Comparison of ENCODE assay signal across 27 cellular contexts in the genomic region with DNA sequence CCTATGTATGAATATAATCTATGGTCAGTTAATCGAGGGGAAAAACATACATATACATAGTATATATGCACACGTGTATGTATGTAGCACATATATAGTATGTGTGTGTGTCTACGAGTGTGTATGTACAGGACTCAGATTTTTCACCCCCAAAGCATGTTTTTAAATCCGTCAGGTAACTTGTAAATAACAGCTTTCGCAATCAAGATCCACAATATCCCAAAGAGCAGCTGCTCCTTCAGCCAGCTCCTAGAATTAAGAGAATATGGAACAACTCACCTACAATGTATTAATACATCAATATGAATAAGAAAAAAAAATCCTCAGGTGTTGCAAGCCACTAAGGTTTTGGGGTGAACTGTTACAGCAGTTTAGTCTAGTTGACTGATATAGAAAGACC. TPM values are rescaled to one million over a fixed set of nuclear protein-coding genes. Genes with fewer than 3 reads are reported as not detected.
A peak's percentile ranks its signal among the peaks of the same experiment; 100 is the strongest.
DNase-seq lines count a peak whose midpoint lies in the region; ATAC-seq and TF ChIP-seq lines count a peak whose summit lies in the region.
"Had no signal": no experiment of that assay in that cellular context is flagged by ENCODE, and none has a peak within 500 bp of the region (broad histone marks: within the 10 kb centered on the region; RNA-seq: fewer than 3 reads in every experiment).

No MANE protein-coding gene starts in this region.

- peaks cover 79% of the 10 kb centered on the region for H3K36me3 Mint-ChIP-seq in CD4-positive, alpha-beta T cell (ENCODE audit: low read depth)
- H3K36me3 Mint-ChIP-seq in activated CD8-positive, alpha-beta T cell treated with anti-CD3 and anti-CD28 coated beads, Interleukin-2, amount 10 ng/mL, durations not matched to agents 7 days and 5 days (ENCODE audit: low read depth), result peaks cover 86% of the 10 kb centered on the region
- peaks cover 25 to 80% (median 36%) of the 10 kb centered on the region in 3 donors for H3K36me3 Mint-ChIP-seq in naive thymus-derived CD8-positive, alpha-beta T cell

- POLR2A ChIA-PET in CD4-positive, alpha-beta T cell (lab: Charles Lee), result interaction anchor here (0.8 to 9.9 kb wide), 7 partner anchors 10 to 66 kb away, joined by 3 to 245 read pairs (median 10); a partner anchor contains a TSS
- POLR2A ChIA-PET in activated CD8-positive, alpha-beta T cell treated with anti-CD3 and anti-CD28 coated beads, Interleukin-2, amount 10 ng/mL, durations not matched to agents 7 days and 5 days (lab: Charles Lee), result interaction anchor here (4.9 to 7.7 kb wide), 2 partner anchors 12 to 31 kb away, joined by 37 to 73 read pairs; a partner anchor contains a TSS
- POLR2A ChIA-PET in naive thymus-derived CD8-positive, alpha-beta T cell (lab: Charles Lee), result interaction anchor here (1.1 to 17.4 kb wide), 7 partner anchors 10 to 65 kb away, joined by 3 to 437 read pairs (median 48); a partner anchor contains a TSS

- peak overlapping the region; percentile 43 for H3K4me3 Mint-ChIP-seq in CD4-positive, alpha-beta T cell
- peak overlapping the region; percentile 0 for H3K4me3 Mint-ChIP-seq in activated CD8-positive, alpha-beta T cell treated with anti-CD3 and anti-CD28 coated beads, Interleukin-2, amount 10 ng/mL, durations not matched to agents 7 days and 5 days
- peak overlapping the region; percentile 26 to 100 (median 52) for H3K4me3 Mint-ChIP-seq in naive thymus-derived CD8-positive, alpha-beta T cell

- H3K4me2 ChIP-seq in BLaER1, result peak overlapping the region; percentile 97

- CTCF ChIA-PET in CD4-positive, alpha-beta T cell (lab: Charles Lee), result interaction anchor here (1.2 to 7.9 kb wide), 3 partner anchors 10 to 32 kb away, joined by 4 to 68 read pairs (median 7); a partner anchor contains a TSS
- CTCF ChIA-PET in activated CD8-positive, alpha-beta T cell treated with anti-CD3 and anti-CD28 coated beads, Interleukin-2, amount 10 ng/mL, durations not matched to agents 7 days and 5 days (lab: Charles Lee), result interaction anchor here (0.9 to 22.2 kb wide), 8 partner anchors 10 to 168 kb away, joined by 3 to 354 read pairs (median 9); a partner anchor contains a TSS

- no peak for ATAC-seq in CD4-positive, alpha-beta T cell (ENCODE audit: poor library complexity)
- no peak for ATAC-seq in activated CD8-positive, alpha-beta T cell treated with anti-CD3 and anti-CD28 coated beads, Interleukin-2, amount 10 ng/mL, durations not matched to agents 7 days and 5 days
- no peak for ATAC-seq in naive thymus-derived CD8-positive, alpha-beta T cell
- ATAC-seq: esophagus mucosa, left ventricle myocardium superior had no signal

- H3K9ac ChIP-seq in BLaER1, result no peak overlapping the region

- H3K4me1 Mint-ChIP-seq in CD4-positive, alpha-beta T cell (ENCODE audit: low read depth), result peaks cover 79% of the 10 kb centered on the region
- peaks cover 62% of the 10 kb centered on the region for H3K4me1 Mint-ChIP-seq in activated CD8-positive, alpha-beta T cell treated with anti-CD3 and anti-CD28 coated beads, Interleukin-2, amount 10 ng/mL, durations not matched to agents 7 days and 5 days (ENCODE audit: low read depth)
- peaks cover 48 to 81% (median 76%) of the 10 kb centered on the region in 4 donors for H3K4me1 Mint-ChIP-seq in naive thymus-derived CD8-positive, alpha-beta T cell

- no peaks in the 10 kb centered on the region for H3K9me3 Mint-ChIP-seq in CD4-positive, alpha-beta T cell
- H3K9me3 Mint-ChIP-seq in activated CD8-positive, alpha-beta T cell treated with anti-CD3 and anti-CD28 coated beads, Interleukin-2, amount 10 ng/mL, durations not matched to agents 7 days and 5 days (ENCODE audit: insufficient read depth), result peaks cover 3% of the 10 kb centered on the region
- no peaks in the 10 kb centered on the region for H3K9me3 Mint-ChIP-seq in naive thymus-derived CD8-positive, alpha-beta T cell

- peaks cover 12% of the 10 kb centered on the region for H3K9me3 ChIP-seq in BLaER1
- H3K9me3 ChIP-seq in CD4-positive, alpha-beta T cell (ENCODE audit: control insufficient read depth, low read length), result no peaks in the 10 kb centered on the region
- H3K9me3 ChIP-seq: spleen, tibial artery had no signal

- in situ Hi-C loops in KBM-7 (cut with MboI; ENCODE audit: low pct_unique_long_range_greater_than_20kb, low sequenced_read_pairs), result no loop called here

- no peaks in the 10 kb centered on the region for H3K27me3 Mint-ChIP-seq in CD4-positive, alpha-beta T cell
- H3K27me3 Mint-ChIP-seq in activated CD8-positive, alpha-beta T cell treated with anti-CD3 and anti-CD28 coated beads, Interleukin-2, amount 10 ng/mL, durations not matched to agents 7 days and 5 days (ENCODE audit: low read depth), result no peaks in the 10 kb centered on the region
- no peaks in the 10 kb centered on the region for H3K27me3 Mint-ChIP-seq in naive thymus-derived CD8-positive, alpha-beta T cell
- H3K27me3 Mint-ChIP-seq: activated CD4-positive, alpha-beta T cell treated with anti-CD3 and anti-CD28 coated beads, Interleukin-2, amount 10 ng/mL, durations not matched to agents 7 days and 5 days; stimulated activated naive CD8-positive, alpha-beta T cell treated with anti-CD3 and anti-CD28 coated beads, Interleukin-15, amount 100 ng/mL, for 72 hours had no signal

- peak overlapping the region; percentile 97 for H3K27ac Mint-ChIP-seq in CD4-positive, alpha-beta T cell
- H3K27ac Mint-ChIP-seq in activated CD8-positive, alpha-beta T cell treated with anti-CD3 and anti-CD28 coated beads, Interleukin-2, amount 10 ng/mL, durations not matched to agents 7 days and 5 days, result no peak overlapping the region
- peak overlapping the region in 7 of 10 donors; percentile 8 to 97 (median 57) for H3K27ac Mint-ChIP-seq in naive thymus-derived CD8-positive, alpha-beta T cell
- H3K27ac Mint-ChIP-seq: activated CD4-positive, alpha-beta T cell treated with anti-CD3 and anti-CD28 coated beads, Interleukin-2, amount 10 ng/mL, durations not matched to agents 7 days and 5 days; activated naive CD8-positive, alpha-beta T cell treated with anti-CD3 and anti-CD28 coated beads, Interleukin-2, amount 10 ng/mL, durations not matched to agents 7 days and 5 days; mesothelial cell of epicardium had no signal

- intact Hi-C loops in CD4-positive, alpha-beta T cell (cut with DNase I, micrococcal nuclease), result no loop called here

- DNase-seq in CD4-positive, alpha-beta T cell, result no peak
- DNase-seq in activated CD8-positive, alpha-beta T cell treated with anti-CD3 and anti-CD28 coated beads, Interleukin-2, amount 10 ng/mL, durations not matched to agents 7 days and 5 days, result no peak
- no peak for DNase-seq in naive thymus-derived CD8-positive, alpha-beta T cell
- DNase-seq in pons (ENCODE audit: low spot score) (no peak), SK-N-DZ (ENCODE audit: low spot score) (no peak), KBM-7 (no peak)
- DNase-seq in activated CD4-positive, CD25-positive, alpha-beta regulatory T cell treated with anti-CD3 and anti-CD28 coated beads, Interleukin-2, amount 50 U/mL, for 72 hours, result no peak
- DNase-seq: activated CD4-positive, alpha-beta T cell treated with anti-CD3 and anti-CD28 coated beads, Interleukin-2, amount 10 ng/mL, durations not matched to agents 7 days and 5 days; activated naive CD8-positive, alpha-beta T cell treated with anti-CD3 and anti-CD28 coated beads, Interleukin-2, amount 10 ng/mL, durations not matched to agents 7 days and 5 days; DMS79; effector CD8-positive, alpha-beta T cell; foreskin melanocyte; hippocampal formation; left ventricle myocardium superior; NCI-H2029 treated with DMSO at 0.1 percent for 48 hours; NCI-H446; nucleus accumbens; SIG-M5; spleen; stimulated activated CD4-positive, alpha-beta T cell treated with anti-CD3 and anti-CD28 coated beads, Interleukin-4, amount 100 ng/mL, for 24 hours; stimulated activated naive CD8-positive, alpha-beta T cell treated with anti-CD3 and anti-CD28 coated beads, Interleukin-15, amount 100 ng/mL, for 72 hours; tibial artery had no signal

- H3K4me3 ChIP-seq in BLaER1, result no peak overlapping the region
- H3K4me3 ChIP-seq: HAP-1, spleen, tibial artery had no signal

- TF ChIP-seq CTCF in CD4-positive, alpha-beta T cell (IDR thresholded peaks at IDR 0.05), result no peak

- H3K4me1 ChIP-seq in BLaER1, result peaks cover 48% of the 10 kb centered on the region

- peaks cover 62% of the 10 kb centered on the region for H4K20me1 ChIP-seq in BLaER1

- H3K36me3 ChIP-seq in BLaER1, result peaks cover 68% of the 10 kb centered on the region

- H3K27ac ChIP-seq in BLaER1, result no peak overlapping the region
- H3K27ac ChIP-seq in CD4-positive, alpha-beta T cell (ENCODE audit: low read depth, low read length), result no peak overlapping the region
- H3K27ac ChIP-seq: spleen, tibial artery had no signal

- H3K27me3 ChIP-seq in BLaER1, result no peaks in the 10 kb centered on the region
- no peaks in the 10 kb centered on the region for H3K27me3 ChIP-seq in CD4-positive, alpha-beta T cell (ENCODE audit: control insufficient read depth, insufficient read depth, low read length)
- H3K27me3 ChIP-seq: spleen, tibial artery had no signal

RNA-seq across cellular contexts. Expression of a gene that starts 3.5 kb away (rescaled TPM):
- 10 to 100 TPM; 26.6 to 27.0 TPM for total RNA-seq in CD4-positive, alpha-beta T cell
- total RNA-seq in activated CD8-positive, alpha-beta T cell treated with anti-CD3 and anti-CD28 coated beads, Interleukin-2, amount 10 ng/mL, durations not matched to agents 7 days and 5 days, result 10 to 100 TPM; 65.5 to 67.4 TPM
- 100 to 1,000 TPM; 123 to 127 TPM for total RNA-seq in naive thymus-derived CD8-positive, alpha-beta T cell
- 100 to 1,000 TPM; 102 to 124 (median 105) TPM for polyA plus RNA-seq in naive thymus-derived CD8-positive, alpha-beta T cell
- 95.9 and 120 TPM in 2 replicates for polyA plus RNA-seq in SK-N-DZ (2014; cell fraction: cytosol; rRNA removed)
- 59.3 and 63.9 TPM in 2 replicates for polyA plus RNA-seq in SK-N-DZ (2014; cell fraction: nucleus; rRNA removed)

RNA-seq across cellular contexts. Expression of a gene that starts 9.8 kb away (rescaled TPM):
- total RNA-seq in CD4-positive, alpha-beta T cell, result 10 to 100 TPM; 24.6 to 27.6 TPM
- 10 to 100 TPM; 19.6 to 21.5 TPM for total RNA-seq in activated CD8-positive, alpha-beta T cell treated with anti-CD3 and anti-CD28 coated beads, Interleukin-2, amount 10 ng/mL, durations not matched to agents 7 days and 5 days
- 10 to 100 TPM; 38.7 to 40.0 TPM for total RNA-seq in naive thymus-derived CD8-positive, alpha-beta T cell
- polyA plus RNA-seq in naive thymus-derived CD8-positive, alpha-beta T cell, result 10 to 100 TPM; 65.8 to 81.6 (median 75.4) TPM
- polyA plus RNA-seq in SK-N-DZ (2014; cell fraction: cytosol; rRNA removed), result 24.4 and 31.8 TPM in 2 replicates
- polyA plus RNA-seq in SK-N-DZ (2014; cell fraction: nucleus; rRNA removed), result 17.5 and 21.1 TPM in 2 replicates

RNA-seq across cellular contexts. Expression of a gene that starts 12.5 kb away (rescaled TPM):
- total RNA-seq in CD4-positive, alpha-beta T cell, result 1 to 10 TPM in 1 of 2 experiments, under 1 TPM in 1; 0.58 to 2.8 TPM
- 1 to 10 TPM; 8.3 to 8.5 TPM for total RNA-seq in activated CD8-positive, alpha-beta T cell treated with anti-CD3 and anti-CD28 coated beads, Interleukin-2, amount 10 ng/mL, durations not matched to agents 7 days and 5 days
- 1 to 10 TPM in 1 of 2 experiments, under 1 TPM in 1; 0.39 to 3.0 TPM for total RNA-seq in naive thymus-derived CD8-positive, alpha-beta T cell
- 1 to 10 TPM in 1 of 3 donors, not detected in 2; 3.2 TPM for polyA plus RNA-seq in naive thymus-derived CD8-positive, alpha-beta T cell
- polyA plus RNA-seq in SK-N-DZ (2014; cell fraction: cytosol; rRNA removed), result not detected in 2 replicates
- polyA plus RNA-seq in SK-N-DZ (2014; cell fraction: nucleus; rRNA removed), result not detected in 2 replicates
- total RNA-seq: renal cortical epithelial cell had no signal

Comparison
In these comparisons a context has a peak if more than half of its experiments do, and no peak if none do; other contexts are left out.
1. H3K4me3 Mint-ChIP-seq: peak in every context shown above with its lines; median percentile 52 in naive thymus-derived CD8-positive, alpha-beta T cell; 43 in CD4-positive, alpha-beta T cell; 0 in activated CD8-positive, alpha-beta T cell treated with anti-CD3 and anti-CD28 coated beads, Interleukin-2, amount 10 ng/mL, durations not matched to agents 7 days and 5 days.